21 cellular contexts compared by ENCODE assay signal in genomic region chr7:102120666-102121065, GRCh38.
"Had no signal": no experiment of that assay in that cellular context is flagged by ENCODE, and none has a peak within 500 bp of the region (broad histone marks: within the 10 kb centered on the region; RNA-seq: fewer than 3 reads in every experiment).

No MANE protein-coding gene starts in this region.

- H3K4me3 Mint-ChIP-seq: activated naive CD4-positive, alpha-beta T cell treated with anti-CD3 and anti-CD28 coated beads, Interleukin-2, amount 50 U/mL, for 24 hours; activated naive CD8-positive, alpha-beta T cell treated with anti-CD3 and anti-CD28 coated beads, Interleukin-2, amount 50 U/mL, for 24 hours; nephron progenitor cell had no signal

- H3K79me2 ChIP-seq: parathyroid adenoma had no signal

- DNase-seq: activated CD4-positive, alpha-beta T cell treated with anti-CD3 and anti-CD28 coated beads for 4 hours; activated CD4-positive, alpha-beta T cell treated with anti-CD3 and anti-CD28 coated beads, Interleukin-2, amount 50 U/mL, for 4 hours; activated CD8-positive, alpha-beta memory T cell treated with anti-CD3 and anti-CD28 coated beads for 24 hours; activated naive CD8-positive, alpha-beta T cell treated with anti-CD3 and anti-CD28 coated beads, Interleukin-2, amount 50 U/mL, for 24 hours; activated T-cell treated with anti-CD3 and anti-CD28 coated beads, Interleukin-2, amount 50 U/mL, for 1 hour; central memory CD4-positive, alpha-beta T cell; foreskin fibroblast; hippocampal formation; left cardiac atrium; left ventricle myocardium superior; nephron progenitor cell; psoas muscle; stimulated activated naive CD4-positive, alpha-beta T cell treated with Interleukin-2 at 50 U/mL for 16 hours; T-helper 2 cell; testis had no signal

- H3K4me1 ChIP-seq: breast epithelium, parathyroid adenoma, psoas muscle had no signal

- H3K9me3 ChIP-seq: breast epithelium, psoas muscle, testis had no signal

- H3K4me3 ChIP-seq: breast epithelium, psoas muscle, testis had no signal

- H2AFZ ChIP-seq: parathyroid adenoma had no signal

- H3K27ac Mint-ChIP-seq: activated naive CD4-positive, alpha-beta T cell treated with anti-CD3 and anti-CD28 coated beads, Interleukin-2, amount 50 U/mL, for 24 hours; activated naive CD8-positive, alpha-beta T cell treated with anti-CD3 and anti-CD28 coated beads, Interleukin-2, amount 50 U/mL, for 24 hours; nephron progenitor cell had no signal

- H3K9ac ChIP-seq: parathyroid adenoma had no signal

- H3K27me3 ChIP-seq: breast epithelium, testis had no signal

- H3K9me3 Mint-ChIP-seq: activated naive CD4-positive, alpha-beta T cell treated with anti-CD3 and anti-CD28 coated beads, Interleukin-2, amount 50 U/mL, for 24 hours; activated naive CD8-positive, alpha-beta T cell treated with anti-CD3 and anti-CD28 coated beads, Interleukin-2, amount 50 U/mL, for 24 hours; nephron progenitor cell had no signal

- H3K27me3 Mint-ChIP-seq: activated naive CD4-positive, alpha-beta T cell treated with anti-CD3 and anti-CD28 coated beads, Interleukin-2, amount 50 U/mL, for 24 hours; activated naive CD8-positive, alpha-beta T cell treated with anti-CD3 and anti-CD28 coated beads, Interleukin-2, amount 50 U/mL, for 24 hours had no signal

- ATAC-seq: activated naive CD8-positive, alpha-beta T cell treated with anti-CD3 and anti-CD28 coated beads, Interleukin-2, amount 50 U/mL, for 24 hours; left cardiac atrium; left ventricle myocardium superior had no signal

- H3K36me3 ChIP-seq: breast epithelium had no signal

- H3K27ac ChIP-seq: breast epithelium, parathyroid adenoma, psoas muscle had no signal

- FAIRE-seq: endothelial cell of umbilical vein, keratinocyte, urothelium cell line had no signal
